18 cellular contexts compared by ENCODE assay signal in the genomic region with DNA sequence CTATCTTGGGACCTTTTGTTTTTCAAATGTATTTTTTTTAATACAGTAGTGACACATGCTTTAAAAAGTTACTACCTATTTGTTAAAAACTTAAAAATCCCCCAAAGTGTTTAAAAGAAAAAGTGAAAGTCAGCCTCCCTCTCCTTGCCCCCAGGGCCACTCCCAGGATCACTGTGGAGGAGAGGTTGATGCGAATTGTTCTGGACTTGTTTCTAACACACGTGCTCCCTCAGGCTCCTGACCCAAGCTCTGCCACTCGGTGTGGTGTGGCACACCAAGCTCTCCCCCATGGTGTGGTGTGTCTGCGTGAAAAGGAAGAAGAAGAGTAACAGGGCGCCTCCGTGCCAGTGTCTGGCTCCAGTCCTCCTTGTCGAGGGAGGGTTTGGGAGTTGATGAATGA.
DNase-seq lines count a peak whose midpoint lies in the region; ATAC-seq and TF ChIP-seq lines count a peak whose summit lies in the region.
"Had no signal": no experiment of that assay in that cellular context is flagged by ENCODE, and none has a peak within 500 bp of the region (broad histone marks: within the 10 kb centered on the region; RNA-seq: fewer than 3 reads in every experiment).

No MANE protein-coding gene starts in this region.

- H3K27ac ChIP-seq in GM23338 (ENCODE audit: low read depth) (no peak overlapping the region), IMR-90 (ENCODE audit: insufficient read depth, low read length) (no peak overlapping the region)
- H3K27ac ChIP-seq: BLaER1 treated with 17β-estradiol and CSF1 and Interleukin-3, amounts not matched to agents 10 nM and 100 nM; GM23248 had no signal

- no peak overlapping the region for H3K4me3 ChIP-seq in GM23338
- no peak overlapping the region for H3K4me3 ChIP-seq in IMR-90 (ENCODE audit: insufficient read depth, low read depth, low read length)
- H3K4me3 ChIP-seq: BLaER1 treated with 17β-estradiol and CSF1 and Interleukin-3, amounts not matched to agents 10 nM and 100 nM; GM23248 had no signal

- H3K79me2 ChIP-seq in GM23338 (replicated peaks; ENCODE audit: insufficient read depth) = peaks cover under 1% of the 10 kb centered on the region; the same call in 1 of the 2 replicates

- H2BK5ac ChIP-seq in IMR-90 (ENCODE audit: low read depth, low read length, poor library complexity, severe bottlenecking) = no peak overlapping the region

- no peaks in the 10 kb centered on the region for H3F3A ChIP-seq in GM23338 (replicated peaks; ENCODE audit: low read depth)

- no peak for TF ChIP-seq RAD21 in IMR-90 (IDR thresholded peaks at IDR 0.05; ENCODE audit: low read length)

- H3K4me3 Mint-ChIP-seq in GM23338 = no peak overlapping the region
- H3K4me3 Mint-ChIP-seq in WTC11 = no peak overlapping the region
- no peak overlapping the region for H3K4me3 Mint-ChIP-seq in nephron progenitor cell
- H3K4me3 Mint-ChIP-seq: B cell; CD8-positive, alpha-beta T cell had no signal

- CTCF ChIA-PET in IMR-90 (lab: Yijun Ruan, JAX) = no interaction called here
- CTCF ChIA-PET in WTC11 (lab: Charles Lee) = interaction anchor here (1.3 kb wide), 1 partner anchor 60 kb away, joined by 3 read pairs; no protein-coding TSS in a partner anchor
- CTCF ChIA-PET in HEK293T (lab: Yijun Ruan, JAX) = no interaction called here

- H3K4me2 ChIP-seq in GM23338 (no peak overlapping the region), IMR-90 (ENCODE audit: low read depth, low read length) (no peak overlapping the region)
- H3K4me2 ChIP-seq: BLaER1 treated with 17β-estradiol and CSF1 and Interleukin-3, amounts not matched to agents 10 nM and 100 nM had no signal

- no peaks in the 10 kb centered on the region for H3K9me2 ChIP-seq in GM23338 (ENCODE audit: insufficient read depth)

- H4K8ac ChIP-seq in IMR-90 (ENCODE audit: low read depth in 2 of 2, low read length in 2 of 2) = no peak overlapping the region

- no peak overlapping the region for H4K91ac ChIP-seq in IMR-90 (ENCODE audit: insufficient read depth, low read depth, low read length)

- intact Hi-C loops in IMR-90 (cut with micrococcal nuclease) = no loop called here

- H3K4me1 Mint-ChIP-seq in GM23338 = peaks cover 9% of the 10 kb centered on the region; the same call in 2 of the 3 replicates
- H3K4me1 Mint-ChIP-seq in WTC11 = peaks cover 22% of the 10 kb centered on the region
- no peaks in the 10 kb centered on the region for H3K4me1 Mint-ChIP-seq in nephron progenitor cell
- H3K4me1 Mint-ChIP-seq: B cell had no signal

- H2AK9ac ChIP-seq in IMR-90 (replicated peaks; ENCODE audit: low read depth, low read length, poor library complexity) = no peak overlapping the region

- 0 out of 2 replicates have a peak, but pooled peaks cover 3% of the 10 kb centered on the region for H3K36me3 ChIP-seq in GM23338 (ENCODE audit: insufficient read depth)
- H3K36me3 ChIP-seq in IMR-90 (ENCODE audit: control insufficient read depth, insufficient read depth, low read length) = no peaks in the 10 kb centered on the region

- no peaks in the 10 kb centered on the region for H3K27me3 ChIP-seq in GM23338 (ENCODE audit: insufficient read depth)
- no peaks in the 10 kb centered on the region for H3K27me3 ChIP-seq in IMR-90 (ENCODE audit: control insufficient read depth, insufficient read depth, low read length)
- H3K27me3 ChIP-seq: BLaER1 treated with 17β-estradiol and CSF1 and Interleukin-3, amounts not matched to agents 10 nM and 100 nM had no signal

- no peak overlapping the region for H2BK15ac ChIP-seq in IMR-90 (ENCODE audit: low read depth, low read length)

- in situ Hi-C loops in IMR-90 (cut with MboI; ENCODE audit: low sequenced_read_pairs) = no loop called here

- no peak overlapping the region for H2BK120ac ChIP-seq in IMR-90 (ENCODE audit: low read depth, low read length)

- H3K36me3 Mint-ChIP-seq in GM23338 (ENCODE audit: low read depth) (peaks cover 62% of the 10 kb centered on the region), WTC11 (peaks cover 46% of the 10 kb centered on the region), nephron progenitor cell (ENCODE audit: low read depth) (peaks cover 61% of the 10 kb centered on the region)

- TF ChIP-seq POLR2A in IMR-90 (IDR thresholded peaks at IDR 0.05; ENCODE audit: low read depth, low read length) = no peak

- no peak overlapping the region for H3K14ac ChIP-seq in IMR-90 (replicated peaks; ENCODE audit: low read depth, low read length)

- peaks cover 4% of the 10 kb centered on the region for H3K27me3 Mint-ChIP-seq in GM23338 (ENCODE audit: insufficient read depth, low read depth, poor library complexity)
- H3K27me3 Mint-ChIP-seq in WTC11 (ENCODE audit: low read depth) = peaks cover 11% of the 10 kb centered on the region; the same call in 1 of the 2 replicates
- no peaks in the 10 kb centered on the region for H3K27me3 Mint-ChIP-seq in nephron progenitor cell (ENCODE audit: low read depth, poor library complexity)
- H3K27me3 Mint-ChIP-seq: B cell had no signal

- no peaks in the 10 kb centered on the region for H3K9me1 ChIP-seq in IMR-90 (ENCODE audit: insufficient read depth, low read length)

- DNase-seq in GM23338 (ENCODE audit: low spot score) (no peak), IMR-90 (no peak), WTC11 (ENCODE audit: low spot score) (no peak), nephron progenitor cell (no peak), HEK293T (ENCODE audit: extremely low spot score) (no peak)
- DNase-seq: Calu3; CD8-positive, alpha-beta T cell; DMS53; DND-41; GM23248; HCEC 1CT; KG1 had no signal

- H4K5ac ChIP-seq in IMR-90 (ENCODE audit: low read depth, low read length) = no peak overlapping the region

- H3K56ac ChIP-seq in IMR-90 (ENCODE audit: extremely low read depth, insufficient read depth, low read length) = no peak overlapping the region

- no peak overlapping the region for H3K9ac ChIP-seq in IMR-90 (ENCODE audit: low read depth, low read length)
- H3K9ac ChIP-seq: BLaER1 treated with 17β-estradiol and CSF1 and Interleukin-3, amounts not matched to agents 10 nM and 100 nM; GM23248 had no signal

- no peak overlapping the region for H2BK20ac ChIP-seq in IMR-90 (ENCODE audit: low read depth, low read length)

- no peaks in the 10 kb centered on the region for H3K79me1 ChIP-seq in IMR-90 (ENCODE audit: low read depth in 1 of 2, low read length in 2 of 2)

- no TSS peak for BruUV-seq in IMR-90 (replicated peaks; lab: Mats Ljungman, UMichigan)

- TF ChIP-seq CTCF in GM23338 (conservative IDR thresholded peaks at IDR 0.05; ENCODE audit: low read depth in 2 of 2) = no peak
- no peak for TF ChIP-seq CTCF in IMR-90 (conservative IDR thresholded peaks at IDR 0.05; ENCODE audit: low read depth, low read length)
- TF ChIP-seq CTCF in WTC11 (IDR thresholded peaks at IDR 0.05) = no peak
- TF ChIP-seq CTCF in nephron progenitor cell (IDR thresholded peaks at IDR 0.05) = no peak

- H4K20me1 ChIP-seq in GM23338 (replicated peaks; ENCODE audit: insufficient read depth) (no peaks in the 10 kb centered on the region), IMR-90 (ENCODE audit: insufficient read depth, low read length) (no peaks in the 10 kb centered on the region)
- H4K20me1 ChIP-seq: BLaER1 treated with 17β-estradiol and CSF1 and Interleukin-3, amounts not matched to agents 10 nM and 100 nM had no signal

- WGBS in IMR-90 (ENCODE audit: extremely low coverage in 2 of 2, insufficient read length in 1 of 2), 2 experiments = 100% methylated on average over 1 of the region's 7 CpGs; no CpG with 5 or more reads in 1 of the 2 experiments

- H2AFZ ChIP-seq in GM23338 = no peak overlapping the region
- peak overlapping the region; percentile 9 for H2AFZ ChIP-seq in IMR-90 (replicated peaks; ENCODE audit: low read length, poor library complexity)
- H2AFZ ChIP-seq: GM23248 had no signal

- no peak overlapping the region for H2AK5ac ChIP-seq in IMR-90 (ENCODE audit: low read depth, low read length)

- no peak overlapping the region for H3K18ac ChIP-seq in IMR-90 (ENCODE audit: low read depth, low read length)

- no peaks in the 10 kb centered on the region for H3K9me3 ChIP-seq in IMR-90 (ENCODE audit: control insufficient read depth, insufficient read depth, low read length)

- POLR2A ChIA-PET in IMR-90 (lab: Charles Lee; ENCODE audit: unreplicated experiment) = no interaction called here
- POLR2A ChIA-PET in WTC11 (lab: Charles Lee) = no interaction called here
- POLR2A ChIA-PET in HEK293T (lab: Yijun Ruan, JAX) = no interaction called here

- no peaks in the 10 kb centered on the region for H3K4me1 ChIP-seq in GM23338 (ENCODE audit: insufficient read depth)
- no peaks in the 10 kb centered on the region; the same call in 1 of the 2 replicates for H3K4me1 ChIP-seq in IMR-90 (ENCODE audit: control insufficient read depth, insufficient read depth, low read length)

- dilution Hi-C loops in IMR-90 (cut with HindIII; ENCODE audit: low sequenced_read_pairs, unreplicated experiment) = no loop called here

- no peak overlapping the region for H3K23ac ChIP-seq in IMR-90 (ENCODE audit: low read depth, low read length)

- peaks cover 52% of the 10 kb centered on the region for H3K9me3 Mint-ChIP-seq in GM23338
- H3K9me3 Mint-ChIP-seq in WTC11 = peaks cover 46% of the 10 kb centered on the region
- peaks cover 52% of the 10 kb centered on the region for H3K9me3 Mint-ChIP-seq in nephron progenitor cell

- ATAC-seq in GM23338 (no peak), IMR-90 (ENCODE audit: low read depth) (no peak), WTC11 (no peak), HG03135 (IDR thresholded peaks at IDR 0.05; ENCODE audit: unreplicated experiment) (no peak), GM18502 (IDR thresholded peaks at IDR 0.05; ENCODE audit: poor library complexity, unreplicated experiment) (no peak), HG03520 (IDR thresholded peaks at IDR 0.05; ENCODE audit: unreplicated experiment) (no peak)
- ATAC-seq: CD8-positive, alpha-beta T cell; HepG2 had no signal

- no peak overlapping the region for H3K4ac ChIP-seq in IMR-90 (ENCODE audit: low read depth, low read length)

- H3K27ac Mint-ChIP-seq in GM23338 (peak overlapping the region; percentile 49; the same call in 1 of the 2 replicates), WTC11 (peak overlapping the region; percentile 11; the same call in 1 of the 2 replicates), nephron progenitor cell (peak overlapping the region; percentile 31)
- H3K27ac Mint-ChIP-seq: B cell; CD8-positive, alpha-beta T cell had no signal

TF ChIP-seq in IMR-90, 13 proteins besides CTCF, POLR2A, EP300 and RAD21 (continues in another document):
- no peak for TF ChIP-seq SMC3 (IDR thresholded peaks at IDR 0.05; ENCODE audit: low read depth, low read length)
- TF ChIP-seq CHD1 (IDR thresholded peaks at IDR 0.05; ENCODE audit: low read depth, low read length) = no peak

TF ChIP-seq in WTC11, 78 proteins besides CTCF, POLR2A, EP300 and RAD21 (continues in another document):
- TF ChIP-seq ETV6 (CRISPR knock-in tag; IDR thresholded peaks at IDR 0.05) (no peak), EMX1 (CRISPR knock-in tag; IDR thresholded peaks at IDR 0.05) (no peak), TP53 (CRISPR knock-in tag; IDR thresholded peaks at IDR 0.05) (no peak), NFE2L1 (CRISPR knock-in tag; IDR thresholded peaks at IDR 0.05) (no peak), ZNF671 (CRISPR knock-in tag; IDR thresholded peaks at IDR 0.05) (no peak)

TF ChIP-seq in HEK293T, 16 proteins besides CTCF, POLR2A, EP300 and RAD21:
- TF ChIP-seq ZNF384 (IDR thresholded peaks at IDR 0.05) (no peak), FOXK2 (IDR thresholded peaks at IDR 0.05) (no peak)
